8 cellular contexts compared by ENCODE assay signal in genomic region chr7:66739953-66740301, GRCh38. TPM values are rescaled to one million over a fixed set of nuclear protein-coding genes. Genes with fewer than 3 reads are reported as not detected.
A peak's percentile ranks its signal among the peaks of the same experiment; 100 is the strongest.
DNase-seq lines count a peak whose midpoint lies in the region; ATAC-seq and TF ChIP-seq lines count a peak whose summit lies in the region.

No MANE protein-coding gene starts in this region.

- no peak overlapping the region for H2BK5ac ChIP-seq in H9 (ENCODE audit: insufficient read length, low read length)

- peaks cover 9 to 20% of the 10 kb centered on the region in 2 experiments; a peak in 3 of 4 replicates for H3K4me1 Mint-ChIP-seq in H9
- H3K4me1 Mint-ChIP-seq in activated CD8-positive, alpha-beta T cell treated with anti-CD3 and anti-CD28 coated beads, Interleukin-2, amount 10 ng/mL, durations not matched to agents 7 days and 5 days (ENCODE audit: low read depth): peaks cover 21% of the 10 kb centered on the region

- H3K18ac ChIP-seq in H9 (ENCODE audit: insufficient read length, low read depth, low read length): peak overlapping the region; percentile 60

- H2BK20ac ChIP-seq in H9 (ENCODE audit: low read depth, low read length, poor library complexity, severe bottlenecking): no peak overlapping the region

- peaks cover 14 to 20% of the 10 kb centered on the region in 2 experiments for H3K9me3 Mint-ChIP-seq in H9
- H3K9me3 Mint-ChIP-seq in activated CD8-positive, alpha-beta T cell treated with anti-CD3 and anti-CD28 coated beads, Interleukin-2, amount 10 ng/mL, durations not matched to agents 7 days and 5 days (ENCODE audit: insufficient read depth): no peaks in the 10 kb centered on the region

- H3K27me3 ChIP-seq in H9 (ENCODE audit: insufficient read depth, low read length): no peaks in the 10 kb centered on the region; the same call in 1 of the 2 replicates
- H3K27me3 ChIP-seq in iPS-20b (ENCODE audit: insufficient read depth, low read length): no peaks in the 10 kb centered on the region

- H3K4me3 ChIP-seq in AG09309 (ENCODE audit: control insufficient read depth, low read depth, low read length) (peak overlapping the region; percentile 97), iPS-20b (ENCODE audit: low read length) (peak overlapping the region; percentile 86)

- DNase-seq in AG09309 (ENCODE audit: low read depth) (no peak), H9 (no peak), NCI-H2196 treated with DMSO at 0.1 percent for 48 hours (lab: John Stamatoyannopoulos, UW; ENCODE audit: unreplicated experiment) (no peak), NCI-H2107 (lab: John Stamatoyannopoulos, UW) (no peak), NAMALWA (ENCODE audit: low spot score) (no peak)
- DNase-seq in activated CD8-positive, alpha-beta T cell treated with anti-CD3 and anti-CD28 coated beads, Interleukin-2, amount 10 ng/mL, durations not matched to agents 7 days and 5 days: no peak
- DNase-seq in stimulated activated naive CD4-positive, alpha-beta T cell treated with Interleukin-2 at 50 U/mL for 16 hours (lab: John Stamatoyannopoulos, UW): peak; percentile 23

- POLR2A ChIA-PET in activated CD8-positive, alpha-beta T cell treated with anti-CD3 and anti-CD28 coated beads, Interleukin-2, amount 10 ng/mL, durations not matched to agents 7 days and 5 days (lab: Charles Lee): interaction anchor here (0.5 to 1.4 kb wide), 9 partner anchors 15 to 253 kb away, joined by 3 to 7 read pairs (median 3); no protein-coding TSS in a partner anchor

- peaks cover 3% of the 10 kb centered on the region for H3K79me1 ChIP-seq in H9 (ENCODE audit: insufficient read depth, low read depth, low read length, poor library complexity, severe bottlenecking)

- CTCF ChIA-PET in activated CD8-positive, alpha-beta T cell treated with anti-CD3 and anti-CD28 coated beads, Interleukin-2, amount 10 ng/mL, durations not matched to agents 7 days and 5 days (lab: Charles Lee): interaction anchor here (0.7 to 0.8 kb wide), 2 partner anchors 22 to 182 kb away, joined by 3 to 4 read pairs; no protein-coding TSS in a partner anchor

- H3K4me3 Mint-ChIP-seq in H9: peak overlapping the region; percentile 93 to 95
- H3K4me3 Mint-ChIP-seq in activated CD8-positive, alpha-beta T cell treated with anti-CD3 and anti-CD28 coated beads, Interleukin-2, amount 10 ng/mL, durations not matched to agents 7 days and 5 days: peak overlapping the region; percentile 98

- no CpG with 5 or more reads among the region's 12 CpGs for WGBS in H9 (ENCODE audit: extremely low coverage, insufficient read length, low lambda C conversion rate)

- no peak overlapping the region for H3T11ph ChIP-seq in H9 (ENCODE audit: low read length)

- H3K9me3 ChIP-seq in H9 (ENCODE audit: control insufficient read depth, low read depth, low read length) (no peaks in the 10 kb centered on the region), iPS-20b (ENCODE audit: insufficient read depth, low read depth, low read length) (no peaks in the 10 kb centered on the region)

- H2AK5ac ChIP-seq in H9 (ENCODE audit: insufficient read length, low read length): no peak overlapping the region

- no peaks in the 10 kb centered on the region for H3K23me2 ChIP-seq in H9 (ENCODE audit: insufficient read length, low read depth, low read length, poor library complexity, severe bottlenecking)

- H3K27me3 Mint-ChIP-seq in H9 (ENCODE audit: low read depth): no peaks in the 10 kb centered on the region
- no peaks in the 10 kb centered on the region for H3K27me3 Mint-ChIP-seq in activated CD8-positive, alpha-beta T cell treated with anti-CD3 and anti-CD28 coated beads, Interleukin-2, amount 10 ng/mL, durations not matched to agents 7 days and 5 days (ENCODE audit: low read depth)

- no peak overlapping the region for H3K27ac ChIP-seq in H9 (ENCODE audit: insufficient read length, low read depth, low read length)
- peak overlapping the region; percentile 65 for H3K27ac ChIP-seq in iPS-20b (ENCODE audit: low read length)

- peak; percentile 5 for ATAC-seq in activated CD8-positive, alpha-beta T cell treated with anti-CD3 and anti-CD28 coated beads, Interleukin-2, amount 10 ng/mL, durations not matched to agents 7 days and 5 days

- peak overlapping the region; percentile 92 to 96 (median 94); a peak in 6 of 7 replicates for H3K27ac Mint-ChIP-seq in H9
- H3K27ac Mint-ChIP-seq in activated CD8-positive, alpha-beta T cell treated with anti-CD3 and anti-CD28 coated beads, Interleukin-2, amount 10 ng/mL, durations not matched to agents 7 days and 5 days: peak overlapping the region; percentile 99

- TF ChIP-seq CTCF in AG09309 (IDR thresholded peaks at IDR 0.05; ENCODE audit: control insufficient read depth, insufficient read depth, low read depth, low read length, missing control alignments): no peak
- TF ChIP-seq CTCF in H9 (conservative IDR thresholded peaks at IDR 0.05): no peak

- H4K8ac ChIP-seq in H9 (replicated peaks; ENCODE audit: insufficient read length, low read depth, low read length): no peak overlapping the region

- H2BK120ac ChIP-seq in H9 (ENCODE audit: low read depth, low read length, poor library complexity, severe bottlenecking): no peak overlapping the region

- H2BK15ac ChIP-seq in H9 (ENCODE audit: low read depth, low read length): no peak overlapping the region

- no peak overlapping the region for H3K14ac ChIP-seq in H9 (ENCODE audit: insufficient read depth, low read length)

- peaks cover 18 to 25% (median 24%) of the 10 kb centered on the region in 3 experiments for H3K36me3 Mint-ChIP-seq in H9 (ENCODE audit: insufficient read depth in 1 of 3, low read depth in 3 of 3)
- peaks cover 28% of the 10 kb centered on the region for H3K36me3 Mint-ChIP-seq in activated CD8-positive, alpha-beta T cell treated with anti-CD3 and anti-CD28 coated beads, Interleukin-2, amount 10 ng/mL, durations not matched to agents 7 days and 5 days (ENCODE audit: low read depth)

- peaks cover 3% of the 10 kb centered on the region; the same call in 1 of the 2 replicates for H3K79me2 ChIP-seq in H9 (ENCODE audit: insufficient read depth, low read length)

- H3K9ac ChIP-seq in H9 (ENCODE audit: extremely low read depth, insufficient read length, low read length) (no peak overlapping the region), iPS-20b (ENCODE audit: low read depth, low read length) (peak overlapping the region; percentile 87)

- no peak overlapping the region for H2AFZ ChIP-seq in H9 (ENCODE audit: low read length)

- peak overlapping the region; percentile 42 for H3K4me2 ChIP-seq in H9 (ENCODE audit: insufficient read depth, insufficient read length, low read length)

- H3K4ac ChIP-seq in H9 (ENCODE audit: low read depth, low read length): no peak overlapping the region

- no peak overlapping the region for H4K91ac ChIP-seq in H9 (ENCODE audit: insufficient read length, low read depth, low read length)

- no peak overlapping the region for H3K23ac ChIP-seq in H9 (ENCODE audit: insufficient read length, low read depth, low read length)

- no peak overlapping the region for H2BK12ac ChIP-seq in H9 (ENCODE audit: insufficient read length, low read depth, low read length)

- H4K20me1 ChIP-seq in H9 (ENCODE audit: control insufficient read depth, insufficient read depth, insufficient read length): no peaks in the 10 kb centered on the region

- H4K5ac ChIP-seq in H9 (ENCODE audit: insufficient read length, low read depth, low read length): no peak overlapping the region

- H3K4me1 ChIP-seq in H9 (ENCODE audit: insufficient read depth, low read length): no peaks in the 10 kb centered on the region; the same call in 1 of the 2 replicates
- H3K4me1 ChIP-seq in iPS-20b (ENCODE audit: insufficient read depth, low read length): peaks cover 3% of the 10 kb centered on the region; the same call in 1 of the 2 replicates

- H3K36me3 ChIP-seq in iPS-20b (ENCODE audit: insufficient read depth, low read depth, low read length): no peaks in the 10 kb centered on the region

- no peak overlapping the region for H3K56ac ChIP-seq in H9 (ENCODE audit: insufficient read length, low read depth, low read length)

RNA-seq across cellular contexts. Expression of gene RABGEF1, which starts 0.6 kb away (rescaled TPM):
- total RNA-seq in H9 (2021): 17.3 and 18.0 TPM in 2 replicates
- total RNA-seq in activated CD8-positive, alpha-beta T cell treated with anti-CD3 and anti-CD28 coated beads, Interleukin-2, amount 10 ng/mL, durations not matched to agents 7 days and 5 days: 10 to 100 TPM; 23.2 to 23.8 TPM
